In the genomic region with DNA sequence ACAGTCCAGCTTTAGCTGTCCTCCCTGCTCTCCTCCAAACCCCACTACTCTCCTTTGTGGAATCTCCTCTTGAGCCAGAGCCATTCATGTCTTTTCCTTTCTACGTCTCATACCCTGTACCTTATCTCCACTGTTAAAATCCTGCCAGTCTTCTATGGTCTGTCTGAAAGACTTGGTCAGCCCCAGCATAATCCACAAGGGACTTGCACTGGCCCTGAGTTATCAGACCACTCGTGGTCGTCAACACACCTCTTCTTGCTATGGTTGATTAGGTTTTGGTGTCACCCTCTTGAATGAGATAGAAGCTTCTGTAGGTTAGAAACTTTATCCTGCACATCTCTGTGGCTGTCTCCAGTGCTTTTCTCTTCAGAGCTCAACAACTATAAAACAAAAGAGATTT, we compare ENCODE assay signal across 30 cellular contexts.
"Had no signal": no experiment of that assay in that cellular context is flagged by ENCODE, and none has a peak within 500 bp of the region (broad histone marks: within the 10 kb centered on the region; RNA-seq: fewer than 3 reads in every experiment).

No MANE protein-coding gene starts in this region.

- H3K9me3 Mint-ChIP-seq: activated naive CD8-positive, alpha-beta T cell treated with anti-CD3 and anti-CD28 coated beads for 36 hours; activated T-helper 2 cell treated with anti-CD3 and anti-CD28 coated beads, Interferon-gamma antibody, Interleukin-2, Interleukin-4, amounts not matched to agents 10 μg/mL and 5 μg/mL and 100 μg/mL, durations not matched to agents 14 hours and 24 hours and 36 hours; neural crest cell; T-helper 2 cell treated with Interferon-gamma antibody and Interleukin-4, amounts not matched to agents 5 μg/mL and 100 μg/mL, for 36 hours had no signal

- H3K27me3 ChIP-seq: adrenal gland, body of pancreas, cardiac muscle cell, esophagus squamous epithelium, heart right ventricle, pancreas, sigmoid colon, testis, transverse colon had no signal

- H3K27me3 Mint-ChIP-seq: activated CD4-positive, alpha-beta T cell treated with anti-CD3 and anti-CD28 coated beads for 36 hours; naive thymus-derived CD4-positive, alpha-beta T cell had no signal

- H3K36me3 Mint-ChIP-seq: activated CD8-positive, alpha-beta memory T cell treated with anti-CD3 and anti-CD28 coated beads, Interleukin-2, amount 10 ng/mL, durations not matched to agents 7 days and 5 days; activated naive CD8-positive, alpha-beta T cell treated with anti-CD3 and anti-CD28 coated beads for 36 hours had no signal

- H3K27ac ChIP-seq: adrenal gland, body of pancreas, cardiac muscle cell, esophagus squamous epithelium, pancreas, psoas muscle, sigmoid colon, testis, transverse colon had no signal

- H3K4me3 Mint-ChIP-seq: activated CD4-positive, alpha-beta T cell treated with anti-CD3 and anti-CD28 coated beads for 36 hours; activated CD8-positive, alpha-beta memory T cell treated with anti-CD3 and anti-CD28 coated beads, Interleukin-2, amount 10 ng/mL, durations not matched to agents 7 days and 5 days; activated CD8-positive, alpha-beta T cell treated with anti-CD3 and anti-CD28 coated beads, Interleukin-2, amount 10 ng/mL, durations not matched to agents 7 days and 5 days; activated naive CD8-positive, alpha-beta T cell treated with anti-CD3 and anti-CD28 coated beads for 36 hours; naive thymus-derived CD4-positive, alpha-beta T cell; neural crest cell; T-helper 2 cell treated with Interferon-gamma antibody and Interleukin-4, amounts not matched to agents 5 μg/mL and 100 μg/mL, for 36 hours had no signal

- ATAC-seq: activated CD4-positive, alpha-beta T cell treated with anti-CD3 and anti-CD28 coated beads for 36 hours; activated CD8-positive, alpha-beta memory T cell treated with anti-CD3 and anti-CD28 coated beads, Interleukin-2, amount 10 ng/mL, durations not matched to agents 7 days and 5 days; activated CD8-positive, alpha-beta T cell treated with anti-CD3 and anti-CD28 coated beads, Interleukin-2, amount 10 ng/mL, durations not matched to agents 7 days and 5 days; body of pancreas; heart right ventricle; psoas muscle had no signal

- H3K9me3 ChIP-seq: adrenal gland, body of pancreas, esophagus squamous epithelium, heart right ventricle, left ventricle myocardium inferior, pancreas, psoas muscle, sigmoid colon, testis, transverse colon had no signal

- H3K4me1 Mint-ChIP-seq: activated CD4-positive, alpha-beta T cell treated with anti-CD3 and anti-CD28 coated beads for 36 hours; activated CD8-positive, alpha-beta memory T cell treated with anti-CD3 and anti-CD28 coated beads, Interleukin-2, amount 10 ng/mL, durations not matched to agents 7 days and 5 days; activated naive CD8-positive, alpha-beta T cell treated with anti-CD3 and anti-CD28 coated beads for 36 hours; naive thymus-derived CD4-positive, alpha-beta T cell; neural crest cell had no signal

- H3K36me3 ChIP-seq: adrenal gland, cardiac muscle cell, esophagus squamous epithelium, left ventricle myocardium inferior, pancreas, sigmoid colon, transverse colon had no signal

- H3K4me1 ChIP-seq: psoas muscle, sigmoid colon had no signal

- H3K4me3 ChIP-seq: adrenal gland, body of pancreas, cardiac muscle cell, esophagus squamous epithelium, heart right ventricle, left ventricle myocardium inferior, lung, pancreas, psoas muscle, sigmoid colon, testis, transverse colon had no signal

- DNase-seq: activated CD4-positive, CD25-positive, alpha-beta regulatory T cell; activated CD8-positive, alpha-beta memory T cell treated with anti-CD3 and anti-CD28 coated beads, Interleukin-2, amount 10 ng/mL, durations not matched to agents 7 days and 5 days; activated CD8-positive, alpha-beta T cell treated with anti-CD3 and anti-CD28 coated beads, Interleukin-2, amount 10 ng/mL, durations not matched to agents 7 days and 5 days; activated naive CD4-positive, alpha-beta T cell treated with Interleukin-2 at 50 U/mL for 16 hours; activated naive CD8-positive, alpha-beta T cell treated with anti-CD3 and anti-CD28 coated beads for 36 hours; activated T-cell treated with anti-CD3 and anti-CD28 coated beads, Interleukin-2, amount 50 U/mL, for 48 hours; adrenal gland; aorta; body of pancreas; cerebellar nuclear complex; cortex of kidney; esophagus squamous epithelium; foreskin melanocyte; heart right ventricle; left ventricle myocardium inferior; midbrain; nucleus accumbens; pancreas; psoas muscle; sigmoid colon; stimulated activated naive CD4-positive, alpha-beta T cell treated with Interleukin-2 at 50 U/mL for 16 hours; testis; transverse colon had no signal

- H3K27ac Mint-ChIP-seq: activated CD4-positive, alpha-beta T cell treated with anti-CD3 and anti-CD28 coated beads for 36 hours; activated CD8-positive, alpha-beta memory T cell treated with anti-CD3 and anti-CD28 coated beads, Interleukin-2, amount 10 ng/mL, durations not matched to agents 7 days and 5 days; activated CD8-positive, alpha-beta T cell treated with anti-CD3 and anti-CD28 coated beads, Interleukin-2, amount 10 ng/mL, durations not matched to agents 7 days and 5 days; activated naive CD8-positive, alpha-beta T cell treated with anti-CD3 and anti-CD28 coated beads for 36 hours; activated T-helper 2 cell treated with anti-CD3 and anti-CD28 coated beads, Interferon-gamma antibody, Interleukin-2, Interleukin-4, amounts not matched to agents 10 μg/mL and 5 μg/mL and 100 μg/mL, durations not matched to agents 14 hours and 24 hours and 36 hours; naive thymus-derived CD4-positive, alpha-beta T cell; T-helper 2 cell treated with Interferon-gamma antibody and Interleukin-4, amounts not matched to agents 5 μg/mL and 100 μg/mL, for 36 hours had no signal
